ENCODE assay signal across 12 cellular contexts in the genomic region with DNA sequence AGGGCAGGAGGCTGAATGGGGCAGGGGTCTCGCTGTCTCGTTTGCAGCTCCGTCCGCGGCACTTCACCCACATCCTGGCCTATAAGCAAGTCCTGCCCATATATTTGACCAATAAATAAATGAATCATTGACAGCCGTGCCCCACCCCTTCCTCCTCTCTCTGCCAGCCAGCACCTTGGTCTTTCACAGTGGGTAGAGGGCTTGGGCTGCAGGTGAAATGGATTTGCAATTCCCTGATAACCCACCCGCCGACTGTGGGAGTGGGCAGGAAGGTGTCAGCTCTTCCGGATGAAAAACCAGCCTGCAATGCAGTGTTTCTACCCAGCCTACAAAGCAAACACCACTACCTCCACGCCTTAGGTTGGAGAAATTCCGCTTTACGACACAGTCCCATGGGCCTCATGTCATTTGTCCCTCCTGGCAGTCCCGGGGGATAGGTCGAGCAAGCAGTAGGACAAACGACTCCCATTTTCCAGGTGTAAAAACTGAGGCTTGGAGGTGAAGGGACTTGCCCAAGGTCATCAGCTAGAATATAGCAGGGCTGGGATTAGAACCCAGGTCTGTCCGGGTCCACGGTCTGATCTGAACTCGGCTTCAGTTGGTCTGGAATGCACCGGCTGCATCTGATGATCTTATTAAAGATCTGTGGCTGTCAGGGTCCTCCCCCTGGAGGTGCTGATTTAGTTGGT.
DNase-seq lines count a peak whose midpoint lies in the region; ATAC-seq, FAIRE-seq and TF ChIP-seq lines count a peak whose summit lies in the region.
"Had no signal": no experiment of that assay in that cellular context is flagged by ENCODE, and none has a peak within 500 bp of the region (broad histone marks: within the 10 kb centered on the region; RNA-seq: fewer than 3 reads in every experiment).

No MANE protein-coding gene starts in this region.

- H3K27ac Mint-ChIP-seq in CD4-positive, alpha-beta T cell = peak overlapping the region; percentile 58
- H3K27ac Mint-ChIP-seq: activated T-helper 2 cell treated with anti-CD3 and anti-CD28 coated beads, Interferon-gamma antibody, Interleukin-2, Interleukin-4, amounts not matched to agents 10 μg/mL and 5 μg/mL and 100 μg/mL, durations not matched to agents 14 hours and 24 hours and 36 hours; dendritic cell treated with granulocyte-macrophage colony-stimulating factor and Interleukin-4, amounts not matched to agents 40 ng/mL and 50 ng/mL, for 4 days had no signal

- H3K36me3 Mint-ChIP-seq in CD4-positive, alpha-beta T cell (ENCODE audit: low read depth) = peaks cover 46% of the 10 kb centered on the region

- H3K4me1 ChIP-seq in Panc1 (ENCODE audit: control insufficient read depth, insufficient read depth, low read length) (peaks cover 52% of the 10 kb centered on the region), sigmoid colon (peaks cover 0 to 40% (median 27%) of the 10 kb centered on the region in 4 donors)

- intact Hi-C loops in CD4-positive, alpha-beta T cell (cut with DNase I, micrococcal nuclease) = loop anchor here in 1 of 2 experiments (5.0 kb wide), 1 partner anchor 141 kb away; a partner anchor contains a TSS
- intact Hi-C loops in Panc1 (cut with micrococcal nuclease; ENCODE audit: unreplicated experiment) (no loop called here), left colon (cut with DNase I, micrococcal nuclease) (no loop called here), sigmoid colon (cut with DNase I) (no loop called here)

- H3K4me3 Mint-ChIP-seq in CD4-positive, alpha-beta T cell = no peak overlapping the region
- H3K4me3 Mint-ChIP-seq: dendritic cell treated with granulocyte-macrophage colony-stimulating factor and Interleukin-4, amounts not matched to agents 40 ng/mL and 50 ng/mL, for 4 days had no signal

- POLR2A ChIA-PET in CD4-positive, alpha-beta T cell (lab: Charles Lee) = no interaction called here
- POLR2A ChIA-PET in Panc1 (lab: Charles Lee) = no interaction called here

- in situ Hi-C loops in Panc1 (cut with HindIII; ENCODE audit: low pct_unique_long_range_greater_than_20kb, low sequenced_read_pairs) = no loop called here

- H3K4me1 Mint-ChIP-seq in CD4-positive, alpha-beta T cell (ENCODE audit: low read depth) = peaks cover 38% of the 10 kb centered on the region

- H3K9me3 ChIP-seq in CD4-positive, alpha-beta T cell (ENCODE audit: control insufficient read depth, low read length) = no peaks in the 10 kb centered on the region
- H3K9me3 ChIP-seq in Panc1 (ENCODE audit: control insufficient read depth, insufficient read depth, low read depth, low read length) (no peaks in the 10 kb centered on the region), sigmoid colon (no peaks in the 10 kb centered on the region)
- H3K9me3 ChIP-seq: MG63 had no signal

- no peaks in the 10 kb centered on the region for H3K27me3 ChIP-seq in CD4-positive, alpha-beta T cell (ENCODE audit: control insufficient read depth, insufficient read depth, low read length)
- H3K27me3 ChIP-seq in Panc1 (ENCODE audit: control insufficient read depth, insufficient read depth, low read length) = no peaks in the 10 kb centered on the region
- H3K27me3 ChIP-seq in sigmoid colon = no peaks in the 10 kb centered on the region
- H3K27me3 ChIP-seq: MG63 had no signal

- DNase-seq in CD4-positive, alpha-beta T cell = no peak
- DNase-seq in Panc1 (ENCODE audit: low read depth, low spot score) (no peak), left colon (peak; percentile 35 to 57), sigmoid colon (no peak), NCI-H2081 treated with DMSO at 0.1 percent for 48 hours (lab: John Stamatoyannopoulos, UW) (no peak), urothelium cell line (ENCODE audit: low spot score) (no peak)
- no peak for DNase-seq in stimulated activated CD4-positive, alpha-beta T cell treated with anti-CD3 and anti-CD28 coated beads, Interleukin-15, amount 100 ng/mL, for 24 hours
- DNase-seq: MG63 had no signal

- CTCF ChIA-PET in CD4-positive, alpha-beta T cell (lab: Charles Lee) = no interaction called here
- CTCF ChIA-PET in Panc1 (lab: Charles Lee) = no interaction called here

- TF ChIP-seq EP300 in sigmoid colon (IDR thresholded peaks at IDR 0.05) = no peak

- no peaks in the 10 kb centered on the region for H3K9me3 Mint-ChIP-seq in CD4-positive, alpha-beta T cell
- H3K9me3 Mint-ChIP-seq: activated T-helper 2 cell treated with anti-CD3 and anti-CD28 coated beads, Interferon-gamma antibody, Interleukin-2, Interleukin-4, amounts not matched to agents 10 μg/mL and 5 μg/mL and 100 μg/mL, durations not matched to agents 14 hours and 24 hours and 36 hours; dendritic cell treated with granulocyte-macrophage colony-stimulating factor and Interleukin-4, amounts not matched to agents 40 ng/mL and 50 ng/mL, for 4 days had no signal

- no peak for ATAC-seq in CD4-positive, alpha-beta T cell (ENCODE audit: poor library complexity)
- no peak for ATAC-seq in Panc1
- peak; percentile 92 for ATAC-seq in left colon
- ATAC-seq in GM21825 (IDR thresholded peaks at IDR 0.05; ENCODE audit: unreplicated experiment) = no peak

- peaks cover 7% of the 10 kb centered on the region for H3K36me3 ChIP-seq in Panc1 (ENCODE audit: control insufficient read depth, insufficient read depth, low read length)
- H3K36me3 ChIP-seq in sigmoid colon = peaks cover 0 to 14% (median 2%) of the 10 kb centered on the region in 4 donors

- 30 to 71% methylated on average over 19 of the region's 19 CpGs for WGBS in sigmoid colon, 2 donors

- H3K4me3 ChIP-seq in Panc1 (ENCODE audit: low read depth in 2 of 2, low read length in 2 of 2) (no peak overlapping the region), sigmoid colon (no peak overlapping the region)
- H3K4me3 ChIP-seq: MG63 had no signal

- TF ChIP-seq CTCF in CD4-positive, alpha-beta T cell (IDR thresholded peaks at IDR 0.05) = no peak
- no peak for TF ChIP-seq CTCF in Panc1 (IDR thresholded peaks at IDR 0.05)
- TF ChIP-seq CTCF in sigmoid colon (IDR thresholded peaks at IDR 0.05) = no peak

- H3K27me3 Mint-ChIP-seq in CD4-positive, alpha-beta T cell = no peaks in the 10 kb centered on the region
- H3K27me3 Mint-ChIP-seq: dendritic cell treated with granulocyte-macrophage colony-stimulating factor and Interleukin-4, amounts not matched to agents 40 ng/mL and 50 ng/mL, for 4 days had no signal

- FAIRE-seq in urothelium cell line (lab: Jason Lieb, UNC) = no peak
- FAIRE-seq: astrocyte had no signal

- TF ChIP-seq POLR2A in sigmoid colon (IDR thresholded peaks at IDR 0.05) = no peak

- no peak overlapping the region for H3K27ac ChIP-seq in CD4-positive, alpha-beta T cell (ENCODE audit: low read depth, low read length)
- H3K27ac ChIP-seq in Panc1 (ENCODE audit: low read length) = peak overlapping the region; percentile 77
- peak overlapping the region; percentile 26 to 91 (median 64) for H3K27ac ChIP-seq in sigmoid colon

- BruUV-seq in Panc1 (replicated peaks; lab: Mats Ljungman, UMichigan) = no TSS peak

Comparison
In these comparisons a context has a peak if more than half of its experiments do, and no peak if none do; other contexts are left out.
1. DNase-seq: peak in left colon (2 of 2); none in CD4-positive, alpha-beta T cell (0 of 10), Panc1 (single experiment), sigmoid colon (single experiment), NCI-H2081 treated with DMSO at 0.1 percent for 48 hours (single experiment), urothelium cell line (single experiment) and stimulated activated CD4-positive, alpha-beta T cell treated with anti-CD3 and anti-CD28 coated beads, Interleukin-15, amount 100 ng/mL, for 24 hours (single experiment).